7 cellular contexts compared by ENCODE assay signal in the genomic region with DNA sequence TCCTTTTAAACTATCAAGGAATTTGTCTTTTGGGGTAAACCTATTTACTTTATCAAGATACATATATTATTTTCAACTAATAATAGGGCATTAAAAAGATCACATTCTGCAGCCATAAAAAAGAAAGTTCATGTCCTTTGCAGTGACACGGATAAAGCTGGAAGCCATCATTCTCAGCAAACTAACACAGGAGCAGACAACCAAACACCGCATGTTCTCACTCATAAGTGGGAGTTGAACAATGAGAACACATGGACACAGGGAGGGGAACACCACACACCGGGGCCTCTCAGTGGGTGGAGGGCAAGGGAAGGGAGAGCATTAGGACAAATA. TPM values are rescaled to one million over a fixed set of nuclear protein-coding genes. Genes with fewer than 3 reads are reported as not detected.
A peak's percentile ranks its signal among the peaks of the same experiment; 100 is the strongest.
DNase-seq lines count a peak whose midpoint lies in the region; ATAC-seq and TF ChIP-seq lines count a peak whose summit lies in the region.
"Not testable (repeated sequence)": the region's sequence is repeated elsewhere in the genome, so short reads cannot be mapped to it uniquely, and the experiment has no call there.

No MANE protein-coding gene starts in this region.

- H3K18ac ChIP-seq in mesenchymal stem cell (ENCODE audit: low read depth in 1 of 2, low read length in 2 of 2), result not testable (repeated sequence)

- TF ChIP-seq POLR2A in gastroesophageal sphincter (IDR thresholded peaks at IDR 0.05); suprapubic skin (IDR thresholded peaks at IDR 0.05): not testable (repeated sequence)

- H3K79me1 ChIP-seq in mesenchymal stem cell (replicated peaks; ENCODE audit: low read length, poor library complexity, severe bottlenecking), result not testable (repeated sequence)

- H2BK5ac ChIP-seq in mesenchymal stem cell (ENCODE audit: low read depth, low read length, poor library complexity, severe bottlenecking), result not testable (repeated sequence)

- not testable (repeated sequence) for H2AFZ ChIP-seq in mesenchymal stem cell (ENCODE audit: low read depth, low read length)

- not testable (repeated sequence) for H2AK5ac ChIP-seq in mesenchymal stem cell (ENCODE audit: low read length, severe bottlenecking)

- not testable (repeated sequence) for H3K4me2 ChIP-seq in mesenchymal stem cell (ENCODE audit: low read length, poor library complexity, severe bottlenecking)

- not testable (repeated sequence) for H3K36me3 ChIP-seq in Panc1 (ENCODE audit: control insufficient read depth, insufficient read depth, low read length); gastroesophageal sphincter; mesenchymal stem cell (ENCODE audit: control insufficient read depth in 1 of 2, insufficient read depth in 2 of 2, low read depth in 1 of 2, low read length in 2 of 2); suprapubic skin

- H3K27ac Mint-ChIP-seq in brain, result peak overlapping the region in 3 of 5 experiments; percentile 69 to 83 (median 81)
- H3K27ac Mint-ChIP-seq in progenitor cell of endocrine pancreas, result not testable (repeated sequence)

- ATAC-seq in GM19455 (IDR thresholded peaks at IDR 0.05; ENCODE audit: unreplicated experiment), result peak; percentile 17
- ATAC-seq in Panc1, result peak; percentile 42; the same call in 1 of the 2 replicates
- not testable (repeated sequence) for ATAC-seq in gastroesophageal sphincter

- H4K91ac ChIP-seq in mesenchymal stem cell (ENCODE audit: low read length), result not testable (repeated sequence)

- not testable (repeated sequence) for H3K4me3 ChIP-seq in Panc1 (ENCODE audit: low read depth in 2 of 2, low read length in 2 of 2); mesenchymal stem cell (ENCODE audit: insufficient read depth in 1 of 2, low read depth in 1 of 2, low read length in 2 of 2); suprapubic skin
- H3K4me3 ChIP-seq in gastroesophageal sphincter, result peak overlapping the region in 1 of 2 donors; percentile 7

- not testable (repeated sequence) for DNase-seq in Panc1 (ENCODE audit: low read depth, low spot score); mesenchymal stem cell; progenitor cell of endocrine pancreas (ENCODE audit: low spot score, unreplicated experiment); suprapubic skin (ENCODE audit: low spot score in 2 of 2)

- CTCF ChIA-PET in Panc1 (lab: Charles Lee), result not testable (repeated sequence)

- H3K27me3 ChIP-seq in Panc1 (ENCODE audit: control insufficient read depth, insufficient read depth, low read length); gastroesophageal sphincter; mesenchymal stem cell (ENCODE audit: control insufficient read depth in 1 of 2, insufficient read depth in 1 of 2, low read length in 2 of 2); suprapubic skin: not testable (repeated sequence)

- H3K9me3 ChIP-seq in Panc1 (ENCODE audit: control insufficient read depth, insufficient read depth, low read depth, low read length); gastroesophageal sphincter; mesenchymal stem cell (ENCODE audit: control insufficient read depth, low read length); suprapubic skin: not testable (repeated sequence)

- H3K9me3 Mint-ChIP-seq in brain; progenitor cell of endocrine pancreas (ENCODE audit: low read depth): not testable (repeated sequence)

- not testable (repeated sequence) for TF ChIP-seq EP300 in gastroesophageal sphincter (IDR thresholded peaks at IDR 0.05); suprapubic skin (IDR thresholded peaks at IDR 0.05)

- BruUV-seq in Panc1 (replicated peaks; lab: Mats Ljungman, UMichigan), result not testable (repeated sequence)

- not testable (repeated sequence) for H2BK120ac ChIP-seq in mesenchymal stem cell (ENCODE audit: low read depth, low read length)

- H3K4me3 Mint-ChIP-seq in brain (peak overlapping the region in 2 of 5 experiments; percentile 20 to 72), progenitor cell of endocrine pancreas (ENCODE audit: low read depth) (peak overlapping the region; percentile 19)

- not testable (repeated sequence) for H4K8ac ChIP-seq in mesenchymal stem cell (ENCODE audit: low read length)

- H2BK15ac ChIP-seq in mesenchymal stem cell (ENCODE audit: low read depth, poor library complexity, severe bottlenecking), result not testable (repeated sequence)

- peaks cover 29% of the 10 kb centered on the region for H3K4me1 Mint-ChIP-seq in brain
- not testable (repeated sequence) for H3K4me1 Mint-ChIP-seq in progenitor cell of endocrine pancreas (ENCODE audit: low read depth)

- peak overlapping the region; percentile 90 for H3K9ac ChIP-seq in mesenchymal stem cell (ENCODE audit: low read length)

- H2BK12ac ChIP-seq in mesenchymal stem cell (ENCODE audit: low read length in 2 of 2), result not testable (repeated sequence)

- H3K14ac ChIP-seq in mesenchymal stem cell (ENCODE audit: low read length in 2 of 2), result not testable (repeated sequence)

- WGBS in gastroesophageal sphincter (ENCODE audit: low coverage in 1 of 2), 2 donors, result 3 to 14% methylated on average over 3 of the region's 3 CpGs
- WGBS in mesenchymal stem cell, result 41% methylated on average over 3 of the region's 3 CpGs
- 31% methylated on average over 3 of the region's 3 CpGs for WGBS in suprapubic skin

- not testable (repeated sequence) for H3K36me3 Mint-ChIP-seq in brain; progenitor cell of endocrine pancreas (ENCODE audit: insufficient read depth)

- not testable (repeated sequence) for H3K27ac ChIP-seq in Panc1 (ENCODE audit: low read length); mesenchymal stem cell (ENCODE audit: low read length, poor library complexity, severe bottlenecking)
- H3K27ac ChIP-seq in gastroesophageal sphincter, result peak overlapping the region; percentile 5 to 63 (median 40)
- H3K27ac ChIP-seq in suprapubic skin, result peak overlapping the region; percentile 79

- H3K4me1 ChIP-seq in Panc1 (ENCODE audit: control insufficient read depth, insufficient read depth, low read length); mesenchymal stem cell (ENCODE audit: control insufficient read depth, insufficient read depth, low read depth, low read length): not testable (repeated sequence)
- H3K4me1 ChIP-seq in gastroesophageal sphincter (peaks cover 0 to 23% (median 0%) of the 10 kb centered on the region in 3 donors), suprapubic skin (peaks cover 10% of the 10 kb centered on the region)

- TF ChIP-seq CTCF in Panc1 (IDR thresholded peaks at IDR 0.05) (peak; percentile 36; the same call in 1 of the 2 replicates), brain (conservative IDR thresholded peaks at IDR 0.05) (peak in 1 of 2 experiments; percentile 32)
- not testable (repeated sequence) for TF ChIP-seq CTCF in gastroesophageal sphincter (IDR thresholded peaks at IDR 0.05); progenitor cell of endocrine pancreas (IDR thresholded peaks at IDR 0.05; ENCODE audit: unreplicated experiment); suprapubic skin (IDR thresholded peaks at IDR 0.05)

- POLR2A ChIA-PET in Panc1 (lab: Charles Lee), result not testable (repeated sequence)

- peaks cover 12% of the 10 kb centered on the region for H3K27me3 Mint-ChIP-seq in brain
- not testable (repeated sequence) for H3K27me3 Mint-ChIP-seq in progenitor cell of endocrine pancreas

- in situ Hi-C loops in Panc1 (cut with HindIII; ENCODE audit: low pct_unique_long_range_greater_than_20kb, low sequenced_read_pairs), result not testable (repeated sequence)

- H3K23ac ChIP-seq in mesenchymal stem cell (ENCODE audit: low read length in 2 of 2), result not testable (repeated sequence)

- intact Hi-C loops in Panc1 (cut with micrococcal nuclease; ENCODE audit: unreplicated experiment), result loop anchor here (2.0 to 5.0 kb wide), 2 partner anchors 262 to 661 kb away; a partner anchor contains a TSS

- not testable (repeated sequence) for H3K4ac ChIP-seq in mesenchymal stem cell (ENCODE audit: low read depth in 1 of 2, low read length in 2 of 2)

RNA-seq across cellular contexts. Expression of a gene that starts 30.5 kb away (rescaled TPM):
- total RNA-seq in Panc1 (2021; ENCODE audit: unreplicated experiment) (not detected), gastroesophageal sphincter (not detected), progenitor cell of endocrine pancreas (not detected in 2 replicates), suprapubic skin (not detected)
- polyA plus RNA-seq in Panc1 (2012; ENCODE audit: insufficient read length), result not detected
- polyA plus RNA-seq in brain (ENCODE audit: insufficient read depth, low read depth, low replicate concordance), result not detected
- not detected for polyA plus RNA-seq in mesenchymal stem cell (2013, experiment 1 of 2)
- not detected for polyA plus RNA-seq in mesenchymal stem cell (2013, experiment 2 of 2)
